9 cellular contexts compared by ENCODE assay signal in genomic region chr4:54607521-54607920, GRCh38. TPM values are rescaled to one million over a fixed set of nuclear protein-coding genes. Genes with fewer than 3 reads are reported as not detected.
"Had no signal": no experiment of that assay in that cellular context is flagged by ENCODE, and none has a peak within 500 bp of the region (broad histone marks: within the 10 kb centered on the region; RNA-seq: fewer than 3 reads in every experiment).

No MANE protein-coding gene starts in this region.

- H3K4me3 ChIP-seq: GM12878 had no signal

- DNase-seq: GDM1, GF-D8 had no signal

- FAIRE-seq: G401.6, GM12878, GM12891, GM12892, GM18507, GM19239 had no signal

- ATAC-seq: GM12878 had no signal

RNA-seq across cellular contexts. Expression of gene KIT, which starts 50.2 kb away (rescaled TPM):
- total RNA-seq: G401, GM12878 had no signal
